In genomic region chr12:8108808-8109398, GRCh38 we compare ENCODE assay signal across 1 cellular context.
TF ChIP-seq lines count a peak whose summit lies in the region.

No MANE protein-coding gene starts in this region.

TF ChIP-seq in HepG2, 621 proteins besides CTCF, POLR2A, EP300 and RAD21:
- TF ChIP-seq ZNF614 (CRISPR knock-in tag; IDR thresholded peaks at IDR 0.05; ENCODE audit: borderline replicate concordance): no peak
- TF ChIP-seq STAG1 (CRISPR knock-in tag; IDR thresholded peaks at IDR 0.05): peak; percentile 88
- TF ChIP-seq SMC3 (IDR thresholded peaks at IDR 0.05; ENCODE audit: low read length): peak; percentile 85
- TF ChIP-seq TEAD3 (CRISPR knock-in tag; optimal IDR thresholded peaks at IDR 0.05; ENCODE audit: borderline replicate concordance): peak; percentile 42
- peak; percentile 54 for TF ChIP-seq XRCC5 (optimal IDR thresholded peaks at IDR 0.05; ENCODE audit: low read length)
